ENCODE assay signal across 8 cellular contexts in genomic region chr9:121299125-121299466, GRCh38. TPM values are rescaled to one million over a fixed set of nuclear protein-coding genes. Genes with fewer than 3 reads are reported as not detected.
DNase-seq lines count a peak whose midpoint lies in the region; ATAC-seq and TF ChIP-seq lines count a peak whose summit lies in the region.

No MANE protein-coding gene starts in this region.

- TF ChIP-seq CTCF in GM12864 (IDR thresholded peaks at IDR 0.05; ENCODE audit: low read depth, low read length, missing control alignments), result no peak
- TF ChIP-seq CTCF in prostate gland (IDR thresholded peaks at IDR 0.05), result no peak
- no peak for TF ChIP-seq CTCF in BE2C (IDR thresholded peaks at IDR 0.05; ENCODE audit: low read depth, low read length)

- no peak for DNase-seq in GM12864 (ENCODE audit: low read depth)
- DNase-seq in activated CD4-positive, alpha-beta memory T cell treated with anti-CD3 and anti-CD28 coated beads for 36 hours, result no peak
- DNase-seq in Right ventricle myocardium superior, result no peak
- no peak for DNase-seq in prostate gland (ENCODE audit: low spot score)
- DNase-seq in activated CD4-positive, CD25-positive, alpha-beta regulatory T cell treated with anti-CD3 and anti-CD28 coated beads, Interleukin-2, amount 50 U/mL, for 72 hours, result no peak
- no peak for DNase-seq in NCI-H2196 treated with DMSO at 0.1 percent for 48 hours (lab: John Stamatoyannopoulos, UW; ENCODE audit: unreplicated experiment)
- DNase-seq in BE2C, result no peak
- DNase-seq in hippocampal formation (lab: John Stamatoyannopoulos, UW), result no peak

- CTCF ChIA-PET in activated CD4-positive, alpha-beta memory T cell treated with anti-CD3 and anti-CD28 coated beads for 36 hours (lab: Charles Lee), result interaction anchor here (1.5 to 1.6 kb wide), 2 partner anchors 21 kb away, joined by 4 to 6 read pairs; no protein-coding TSS in a partner anchor

- H3K36me3 Mint-ChIP-seq in activated CD4-positive, alpha-beta memory T cell treated with anti-CD3 and anti-CD28 coated beads for 36 hours, result no peaks in the 10 kb centered on the region

- peaks cover 7% of the 10 kb centered on the region for H3K4me1 ChIP-seq in prostate gland (replicated peaks)
- H3K4me1 ChIP-seq in BE2C, result no peaks in the 10 kb centered on the region

- 20% methylated on average over 12 of the region's 12 CpGs for WGBS in prostate gland

- ATAC-seq in Right ventricle myocardium superior (ENCODE audit: poor library complexity), result peak; percentile 13

- peak overlapping the region; percentile 61 for H3K4me3 Mint-ChIP-seq in activated CD4-positive, alpha-beta memory T cell treated with anti-CD3 and anti-CD28 coated beads for 36 hours

- H3K36me3 ChIP-seq in prostate gland, result no peaks in the 10 kb centered on the region
- H3K36me3 ChIP-seq in BE2C, result no peaks in the 10 kb centered on the region

- intact Hi-C loops in activated CD4-positive, alpha-beta memory T cell treated with anti-CD3 and anti-CD28 coated beads for 36 hours (cut with micrococcal nuclease), result no loop called here
- intact Hi-C loops in Right ventricle myocardium superior (cut with DNase I), result no loop called here
- intact Hi-C loops in prostate gland (cut with DNase I), result no loop called here

- H3K4me3 ChIP-seq in GM12864 (ENCODE audit: low read depth, low read length) (peak overlapping the region; percentile 47), prostate gland (peak overlapping the region; percentile 42 to 44), BE2C (ENCODE audit: low read depth, low read length) (no peak overlapping the region)

- H3K27ac Mint-ChIP-seq in activated CD4-positive, alpha-beta memory T cell treated with anti-CD3 and anti-CD28 coated beads for 36 hours, result no peak overlapping the region

- no peaks in the 10 kb centered on the region for H3K9me3 Mint-ChIP-seq in activated CD4-positive, alpha-beta memory T cell treated with anti-CD3 and anti-CD28 coated beads for 36 hours

- H3K4me1 Mint-ChIP-seq in activated CD4-positive, alpha-beta memory T cell treated with anti-CD3 and anti-CD28 coated beads for 36 hours (ENCODE audit: low read depth), result peaks cover 13% of the 10 kb centered on the region

- H3K9me3 ChIP-seq in prostate gland (no peaks in the 10 kb centered on the region), BE2C (no peaks in the 10 kb centered on the region)

- POLR2A ChIA-PET in activated CD4-positive, alpha-beta memory T cell treated with anti-CD3 and anti-CD28 coated beads for 36 hours (lab: Charles Lee), result no interaction called here

- H3K27ac ChIP-seq in prostate gland, result peak overlapping the region; percentile 81 to 84

- H3K27me3 ChIP-seq in prostate gland (replicated peaks; ENCODE audit: insufficient read depth) (no peaks in the 10 kb centered on the region), BE2C (peaks cover 13% of the 10 kb centered on the region)

- peaks cover 18% of the 10 kb centered on the region for H3K27me3 Mint-ChIP-seq in activated CD4-positive, alpha-beta memory T cell treated with anti-CD3 and anti-CD28 coated beads for 36 hours

- no peak for TF ChIP-seq POLR2A in prostate gland (IDR thresholded peaks at IDR 0.05)

RNA-seq across cellular contexts. Expression of gene GSN, which starts 31.1 kb away (rescaled TPM):
- 1 to 10 TPM; 2.6 to 2.9 TPM for total RNA-seq in activated CD4-positive, alpha-beta memory T cell treated with anti-CD3 and anti-CD28 coated beads for 36 hours
- total RNA-seq in Right ventricle myocardium superior (837 TPM), prostate gland (100 to 1,000 TPM; 390 to 690 TPM)
- polyA plus RNA-seq in BE2C (2012; ENCODE audit: insufficient read depth, insufficient read length, low read depth), result 2.2 TPM

Comparison
In these comparisons a context has a peak if more than half of its experiments do, and no peak if none do; other contexts are left out.
1. RNA of gene GSN, which starts 31.1 kb away (total RNA-seq): 837 TPM in Right ventricle myocardium superior (single experiment) and 390 to 690 TPM in prostate gland; 2.6 to 2.9 TPM in activated CD4-positive, alpha-beta memory T cell treated with anti-CD3 and anti-CD28 coated beads for 36 hours; every median in the first group is over 100 times any median in the second.